Comparison of ENCODE assay signal across 21 cellular contexts in the genomic region with DNA sequence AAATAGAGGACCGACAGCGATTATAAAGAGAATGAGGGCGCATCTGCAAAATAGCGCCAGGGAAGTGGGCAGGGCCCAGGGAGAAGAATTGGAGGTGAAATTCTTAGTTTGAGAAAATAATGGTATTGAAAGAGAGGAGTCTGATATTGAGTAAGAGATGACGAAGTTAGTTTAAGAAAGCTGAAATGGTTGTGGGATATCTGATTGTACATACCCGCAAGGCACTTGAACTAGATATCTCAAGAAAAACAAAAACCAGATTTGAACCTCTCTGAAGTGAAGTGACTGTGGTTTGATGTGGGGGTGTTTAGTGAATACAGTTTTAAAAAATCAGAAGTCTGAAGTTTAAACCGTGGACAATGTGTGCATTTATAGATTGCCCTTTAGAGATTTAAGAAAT.
"Had no signal": no experiment of that assay in that cellular context is flagged by ENCODE, and none has a peak within 500 bp of the region (broad histone marks: within the 10 kb centered on the region; RNA-seq: fewer than 3 reads in every experiment).

No MANE protein-coding gene starts in this region.

- H3K4me2 ChIP-seq: hepatocyte, neural progenitor cell had no signal

- H3K4me3 ChIP-seq: coronary artery, esophagus squamous epithelium, hepatocyte, left ventricle myocardium inferior, lower lobe of right lung, neural progenitor cell had no signal

- H3K4me3 Mint-ChIP-seq: memory B cell; natural killer cell treated with Interleukin-12 subunit alpha and Interleukin-12 subunit beta and Interleukin-15 and Interleukin-18, amount 100 ng/mL, for 72 hours; neural progenitor cell; stimulated activated naive B cell treated with anti-CD40 and anti-IgM and Interleukin-4, amounts not matched to agents 10 μg/mL and 1 μg/mL and 100 μg/mL, for 72 hours; stimulated activated naive CD8-positive, alpha-beta T cell treated with anti-CD3 and anti-CD28 coated beads, Interleukin-15, amount 100 ng/mL, for 72 hours; type B pancreatic cell had no signal

- H3K9me3 ChIP-seq: esophagus squamous epithelium, left ventricle myocardium inferior, lower lobe of right lung had no signal

- H3K27me3 Mint-ChIP-seq: memory B cell; stimulated activated naive B cell treated with anti-CD40 and anti-IgM and Interleukin-4, amounts not matched to agents 10 μg/mL and 1 μg/mL and 100 μg/mL, for 72 hours; type B pancreatic cell had no signal

- H3K36me3 Mint-ChIP-seq: natural killer cell treated with Interleukin-12 subunit alpha and Interleukin-12 subunit beta and Interleukin-15 and Interleukin-18, amount 100 ng/mL, for 72 hours had no signal

- ATAC-seq: foreskin keratinocyte; left cardiac atrium; lower lobe of right lung; natural killer cell treated with Interleukin-12 subunit alpha and Interleukin-12 subunit beta and Interleukin-15 and Interleukin-18, amount 100 ng/mL, for 72 hours; sciatic nerve; stimulated activated naive B cell treated with anti-CD40 and anti-IgM and Interleukin-4, amounts not matched to agents 10 μg/mL and 1 μg/mL and 100 μg/mL, for 72 hours; stimulated activated naive CD8-positive, alpha-beta T cell treated with anti-CD3 and anti-CD28 coated beads, Interleukin-15, amount 100 ng/mL, for 72 hours had no signal

- H3K27ac ChIP-seq: coronary artery, epithelial cell of prostate, esophagus squamous epithelium, foreskin keratinocyte, hepatocyte, left ventricle myocardium inferior, lower lobe of right lung, neural progenitor cell had no signal

- DNase-seq: effector CD8-positive, alpha-beta T cell; esophagus squamous epithelium; foreskin keratinocyte; head of caudate nucleus; kidney; left cardiac atrium; left ventricle myocardium inferior; lower lobe of right lung; midbrain; stimulated activated CD4-positive, alpha-beta T cell treated with anti-CD3 and anti-CD28 coated beads, Interleukin-2, amount 100 ng/mL, for 24 hours; stimulated activated CD4-positive, alpha-beta T cell treated with anti-CD3 and anti-CD28 coated beads, Interleukin-4, amount 100 ng/mL, for 4 hours; stimulated activated naive B cell treated with anti-CD40 and anti-IgM and Interleukin-4, amounts not matched to agents 10 μg/mL and 1 μg/mL and 100 μg/mL, for 72 hours; stimulated activated naive CD8-positive, alpha-beta T cell treated with anti-CD3 and anti-CD28 coated beads, Interleukin-15, amount 100 ng/mL, for 72 hours had no signal

- H3K4me1 Mint-ChIP-seq: stimulated activated naive CD8-positive, alpha-beta T cell treated with anti-CD3 and anti-CD28 coated beads, Interleukin-15, amount 100 ng/mL, for 72 hours had no signal

- H3K9ac ChIP-seq: neural progenitor cell had no signal

- H3K36me3 ChIP-seq: neural progenitor cell had no signal

- H3K27ac Mint-ChIP-seq: memory B cell; natural killer cell treated with Interleukin-12 subunit alpha and Interleukin-12 subunit beta and Interleukin-15 and Interleukin-18, amount 100 ng/mL, for 72 hours; neural progenitor cell; stimulated activated naive B cell treated with anti-CD40 and anti-IgM and Interleukin-4, amounts not matched to agents 10 μg/mL and 1 μg/mL and 100 μg/mL, for 72 hours; stimulated activated naive CD8-positive, alpha-beta T cell treated with anti-CD3 and anti-CD28 coated beads, Interleukin-15, amount 100 ng/mL, for 72 hours; type B pancreatic cell had no signal

- H3K27me3 ChIP-seq: esophagus squamous epithelium, foreskin keratinocyte, hepatocyte, neural progenitor cell had no signal

- H3K9me3 Mint-ChIP-seq: memory B cell; natural killer cell treated with Interleukin-12 subunit alpha and Interleukin-12 subunit beta and Interleukin-15 and Interleukin-18, amount 100 ng/mL, for 72 hours; neural progenitor cell; stimulated activated naive CD8-positive, alpha-beta T cell treated with anti-CD3 and anti-CD28 coated beads, Interleukin-15, amount 100 ng/mL, for 72 hours; type B pancreatic cell had no signal

- H2AFZ ChIP-seq: hepatocyte, neural progenitor cell had no signal

- H3K4me1 ChIP-seq: foreskin keratinocyte, neural progenitor cell had no signal
